ENCODE assay signal across 7 cellular contexts in genomic region chr1:244660595-244660994, GRCh38.
"Had no signal": no experiment of that assay in that cellular context is flagged by ENCODE, and none has a peak within 500 bp of the region (broad histone marks: within the 10 kb centered on the region; RNA-seq: fewer than 3 reads in every experiment).

No MANE protein-coding gene starts in this region.

- H3K4me3 ChIP-seq: GM23248, HAP-1 had no signal

- H2AFZ ChIP-seq: GM23248 had no signal

- DNase-seq: GM23248, GOT3, H7, IMR-90, KBM-7 had no signal

- ATAC-seq: HCT116 had no signal

- H3K9ac ChIP-seq: GM23248 had no signal

- H3K27ac ChIP-seq: GM23248 had no signal
